ENCODE assay signal across 1 cellular context in genomic region chr6:119446623-119447008, GRCh38.
TF ChIP-seq lines count a peak whose summit lies in the region.

No MANE protein-coding gene starts in this region.

TF ChIP-seq in SK-N-SH, 30 proteins besides CTCF, POLR2A, EP300 and RAD21 (continued from another document):
- no peak for TF ChIP-seq EZH2phosphoT487 (IDR thresholded peaks at IDR 0.05; ENCODE audit: borderline replicate concordance, low read depth)
- TF ChIP-seq IRF3 (IDR thresholded peaks at IDR 0.05; ENCODE audit: low read depth, low read length): no peak
- peak; percentile 18; the same call in 1 of the 2 replicates for TF ChIP-seq PBX3 (IDR thresholded peaks at IDR 0.05)
